25 cellular contexts compared by ENCODE assay signal in the genomic region with DNA sequence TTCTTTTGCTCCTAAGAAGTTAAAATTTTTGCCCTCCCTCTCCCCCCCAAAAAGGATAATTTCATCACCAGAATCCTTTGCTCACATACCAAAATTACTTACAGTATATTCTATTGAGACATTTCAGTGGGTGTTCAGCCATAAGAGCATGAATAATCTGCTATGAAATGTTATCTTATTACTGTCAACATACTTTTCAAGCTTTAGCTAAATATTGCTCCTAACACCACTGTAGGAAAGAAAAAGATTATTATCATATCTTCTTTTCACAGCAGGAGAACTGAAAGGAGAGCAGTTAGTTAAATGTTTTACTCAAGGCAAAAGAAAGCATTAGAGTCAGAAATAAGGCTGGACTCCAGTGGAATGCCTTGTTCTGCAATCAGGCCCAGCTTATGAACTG.
"Had no signal": no experiment of that assay in that cellular context is flagged by ENCODE, and none has a peak within 500 bp of the region (broad histone marks: within the 10 kb centered on the region; RNA-seq: fewer than 3 reads in every experiment).

No MANE protein-coding gene starts in this region.

- ATAC-seq: effector memory CD8-positive, alpha-beta T cell; gastrocnemius medialis; left lobe of liver; mucosa of descending colon; stimulated activated naive CD8-positive, alpha-beta T cell treated with anti-CD3 and anti-CD28 coated beads, Interleukin-15, amount 100 ng/mL, for 72 hours had no signal

- H2AFZ ChIP-seq: parathyroid adenoma had no signal

- H3K4me3 Mint-ChIP-seq: central memory CD8-positive, alpha-beta T cell; effector memory CD8-positive, alpha-beta T cell; memory B cell; naive B cell; nephron; stimulated activated naive CD8-positive, alpha-beta T cell treated with anti-CD3 and anti-CD28 coated beads, Interleukin-15, amount 100 ng/mL, for 72 hours; type B pancreatic cell had no signal

- H3K79me2 ChIP-seq: parathyroid adenoma had no signal

- DNase-seq: cortex of kidney; effector memory CD8-positive, alpha-beta T cell; foreskin fibroblast; gastrocnemius medialis; head of caudate nucleus; mucosa of descending colon; naive B cell; occipital lobe; stimulated activated CD4-positive, alpha-beta T cell treated with anti-CD3 and anti-CD28 coated beads, Interleukin-12 subunit alpha, Interleukin-12 subunit beta, amount 100 ng/mL, for 4 hours; stimulated activated CD4-positive, alpha-beta T cell treated with anti-CD3 and anti-CD28 coated beads, Interleukin-1b, Interleukin-23, amount 100 ng/mL, for 48 hours; stimulated activated CD4-positive, alpha-beta T cell treated with anti-CD3 and anti-CD28 coated beads, Interleukin-4, amount 100 ng/mL, for 1 hour; stimulated activated CD8-positive, alpha-beta memory T cell treated with anti-CD3 and anti-CD28 coated beads, Interleukin-4, amount 100 ng/mL, for 48 hours; stimulated activated naive CD4-positive, alpha-beta T cell; stimulated activated naive CD8-positive, alpha-beta T cell treated with anti-CD3 and anti-CD28 coated beads, Interleukin-15, amount 100 ng/mL, for 72 hours; thyroid gland had no signal

- H3K27me3 ChIP-seq: gastrocnemius medialis, right atrium auricular region, thyroid gland had no signal

- H3K36me3 ChIP-seq: gastrocnemius medialis, prostate gland, right atrium auricular region, thyroid gland had no signal

- H3K4me1 Mint-ChIP-seq: central memory CD8-positive, alpha-beta T cell; memory B cell; naive B cell; stimulated activated naive CD8-positive, alpha-beta T cell treated with anti-CD3 and anti-CD28 coated beads, Interleukin-15, amount 100 ng/mL, for 72 hours had no signal

- H3K9me3 Mint-ChIP-seq: central memory CD8-positive, alpha-beta T cell; effector memory CD8-positive, alpha-beta T cell; memory B cell; nephron; stimulated activated naive CD8-positive, alpha-beta T cell treated with anti-CD3 and anti-CD28 coated beads, Interleukin-15, amount 100 ng/mL, for 72 hours; type B pancreatic cell had no signal

- H3K4me1 ChIP-seq: gastrocnemius medialis, parathyroid adenoma, prostate gland, right atrium auricular region, thyroid gland had no signal

- H3K4me3 ChIP-seq: gastrocnemius medialis, lung, mucosa of descending colon, prostate gland, right atrium auricular region, smooth muscle cell, thyroid gland had no signal

- H3K27ac ChIP-seq: gastrocnemius medialis, parathyroid adenoma, prostate gland, right atrium auricular region, thyroid gland had no signal

- H3K27me3 Mint-ChIP-seq: central memory CD8-positive, alpha-beta T cell; effector memory CD8-positive, alpha-beta T cell; memory B cell; stimulated activated naive CD8-positive, alpha-beta T cell treated with anti-CD3 and anti-CD28 coated beads, Interleukin-15, amount 100 ng/mL, for 72 hours; type B pancreatic cell had no signal

- H3K27ac Mint-ChIP-seq: effector memory CD8-positive, alpha-beta T cell; memory B cell; naive B cell; nephron; stimulated activated naive CD8-positive, alpha-beta T cell treated with anti-CD3 and anti-CD28 coated beads, Interleukin-15, amount 100 ng/mL, for 72 hours; type B pancreatic cell had no signal

- H3K36me3 Mint-ChIP-seq: memory B cell, naive B cell, type B pancreatic cell had no signal

- H3K4me2 ChIP-seq: smooth muscle cell had no signal

- H3K9me3 ChIP-seq: gastrocnemius medialis, mucosa of descending colon, prostate gland, right atrium auricular region, thyroid gland had no signal
